Comparison of ENCODE assay signal across 24 cellular contexts in genomic region chrX:115423091-115423490, GRCh38.
DNase-seq lines count a peak whose midpoint lies in the region; ATAC-seq, FAIRE-seq and TF ChIP-seq lines count a peak whose summit lies in the region.
"Had no signal": no experiment of that assay in that cellular context is flagged by ENCODE, and none has a peak within 500 bp of the region (broad histone marks: within the 10 kb centered on the region; RNA-seq: fewer than 3 reads in every experiment).

No MANE protein-coding gene starts in this region.

- TF ChIP-seq RAD21 in A549 (conservative IDR thresholded peaks at IDR 0.05 in 1 of 2, IDR thresholded peaks at IDR 0.05 in 1 of 2), result no peak

- FAIRE-seq in A549 (lab: Jason Lieb, UNC), result peak; percentile 7
- FAIRE-seq: D721Med, GM12891, GM18507 had no signal

- no peak overlapping the region for H3K27ac ChIP-seq in A549
- H3K27ac ChIP-seq: 22Rv1; BLaER1 treated with 17β-estradiol and CSF1 and Interleukin-3, amounts not matched to agents 10 nM and 100 nM had no signal

- H3K27ac Mint-ChIP-seq in mesothelial cell of epicardium, result peak overlapping the region; percentile 9
- H3K27ac Mint-ChIP-seq: CD14-positive monocyte; CD4-positive, alpha-beta T cell; CD8-positive, alpha-beta memory T cell; GM23338; H9 had no signal

- ATAC-seq in A549 (no peak), omental fat pad (ENCODE audit: low FRiP score) (no peak)
- ATAC-seq: GM23338, HCT116 had no signal

- H3K36me3 Mint-ChIP-seq in mesothelial cell of epicardium, result peaks cover 3% of the 10 kb centered on the region
- H3K36me3 Mint-ChIP-seq: CD14-positive monocyte; CD8-positive, alpha-beta memory T cell had no signal

- TF ChIP-seq EP300 in A549 (IDR thresholded peaks at IDR 0.05), result no peak

- H3K4me3 Mint-ChIP-seq in mesothelial cell of epicardium, result no peak overlapping the region
- H3K4me3 Mint-ChIP-seq: CD14-positive monocyte; CD4-positive, alpha-beta T cell; CD8-positive, alpha-beta memory T cell; GM23338; H9 had no signal

- CTCF ChIA-PET in A549 (lab: Yijun Ruan, JAX), result no interaction called here

- no peaks in the 10 kb centered on the region for H3K9me3 ChIP-seq in A549
- H3K9me3 ChIP-seq: BE2C had no signal

- H3K4me1 Mint-ChIP-seq in mesothelial cell of epicardium, result peaks cover 33% of the 10 kb centered on the region
- H3K4me1 Mint-ChIP-seq: CD14-positive monocyte; CD8-positive, alpha-beta memory T cell; GM23338 had no signal

- H3K4me3 ChIP-seq in A549, result no peak overlapping the region
- H3K4me3 ChIP-seq: BLaER1 treated with 17β-estradiol and CSF1 and Interleukin-3, amounts not matched to agents 10 nM and 100 nM; GM23338 had no signal

- H3K27me3 Mint-ChIP-seq in mesothelial cell of epicardium (ENCODE audit: low read depth), result no peaks in the 10 kb centered on the region
- H3K27me3 Mint-ChIP-seq: CD4-positive, alpha-beta T cell had no signal

- TF ChIP-seq CTCF in A549 (IDR thresholded peaks at IDR 0.05) (no peak), mesothelial cell of epicardium (IDR thresholded peaks at IDR 0.05; ENCODE audit: unreplicated experiment) (no peak), omental fat pad (IDR thresholded peaks at IDR 0.05) (no peak)

- peak; percentile 3 for DNase-seq in NCI-H1436 (lab: John Stamatoyannopoulos, UW)
- no peak for DNase-seq in NCI-H1436 treated with DMSO at 0.1 percent for 48 hours (lab: John Stamatoyannopoulos, UW)
- DNase-seq in A549 (ENCODE audit: low read depth in 1 of 2, low spot score in 1 of 2), result no peak
- DNase-seq in mesothelial cell of epicardium (ENCODE audit: low spot score in 2 of 2, unreplicated experiment in 2 of 2), result no peak
- no peak for DNase-seq in GF-D8 (lab: John Stamatoyannopoulos, UW)
- DNase-seq in omental fat pad (ENCODE audit: low spot score), result no peak
- DNase-seq: ACHN; AML-193; BE2C; CD4-positive, alpha-beta T cell; CD8-positive, alpha-beta memory T cell; DMS 273 treated with DMSO at 0.1 percent for 48 hours; DMS79; EL; GDM1; H9 had no signal

- H3K4me2 ChIP-seq in A549, result no peak overlapping the region
- H3K4me2 ChIP-seq: BLaER1 treated with 17β-estradiol and CSF1 and Interleukin-3, amounts not matched to agents 10 nM and 100 nM; GM23338 had no signal

- 49% methylated on average over 3 of the region's 3 CpGs for WGBS in A549 (ENCODE audit: missing lambda C conversion rate)

- POLR2A ChIA-PET in A549 (lab: Yijun Ruan, JAX), result no interaction called here

- H3K9me3 Mint-ChIP-seq in mesothelial cell of epicardium, result peaks cover 7% of the 10 kb centered on the region
- H3K9me3 Mint-ChIP-seq: CD4-positive, alpha-beta T cell had no signal

- H3K4me1 ChIP-seq in A549, result no peaks in the 10 kb centered on the region
- H3K4me1 ChIP-seq: BE2C; BLaER1 treated with 17β-estradiol and CSF1 and Interleukin-3, amounts not matched to agents 10 nM and 100 nM had no signal

- TF ChIP-seq POLR2A in A549 (IDR thresholded peaks at IDR 0.05; ENCODE audit: low read length), result no peak

TF ChIP-seq in A549, 52 proteins besides CTCF, POLR2A, EP300 and RAD21:
- TF ChIP-seq CHD2 (IDR thresholded peaks at IDR 0.05; ENCODE audit: low read length, partially characterized antibody) (no peak), HEYL (CRISPR knock-in tag; IDR thresholded peaks at IDR 0.05) (no peak), CHD4 (IDR thresholded peaks at IDR 0.05; ENCODE audit: borderline replicate concordance) (no peak), RNF2 (IDR thresholded peaks at IDR 0.05; ENCODE audit: borderline replicate concordance, low read depth) (no peak), SMC3 (IDR thresholded peaks at IDR 0.05) (no peak), BCL3 (IDR thresholded peaks at IDR 0.05) (no peak), PBX3 (IDR thresholded peaks at IDR 0.05) (no peak), FOSB (CRISPR knock-in tag; IDR thresholded peaks at IDR 0.05) (no peak)
TF ChIP-seq in A549: peak in this region for 0.
